ENCODE assay signal across 8 cellular contexts in the genomic region with DNA sequence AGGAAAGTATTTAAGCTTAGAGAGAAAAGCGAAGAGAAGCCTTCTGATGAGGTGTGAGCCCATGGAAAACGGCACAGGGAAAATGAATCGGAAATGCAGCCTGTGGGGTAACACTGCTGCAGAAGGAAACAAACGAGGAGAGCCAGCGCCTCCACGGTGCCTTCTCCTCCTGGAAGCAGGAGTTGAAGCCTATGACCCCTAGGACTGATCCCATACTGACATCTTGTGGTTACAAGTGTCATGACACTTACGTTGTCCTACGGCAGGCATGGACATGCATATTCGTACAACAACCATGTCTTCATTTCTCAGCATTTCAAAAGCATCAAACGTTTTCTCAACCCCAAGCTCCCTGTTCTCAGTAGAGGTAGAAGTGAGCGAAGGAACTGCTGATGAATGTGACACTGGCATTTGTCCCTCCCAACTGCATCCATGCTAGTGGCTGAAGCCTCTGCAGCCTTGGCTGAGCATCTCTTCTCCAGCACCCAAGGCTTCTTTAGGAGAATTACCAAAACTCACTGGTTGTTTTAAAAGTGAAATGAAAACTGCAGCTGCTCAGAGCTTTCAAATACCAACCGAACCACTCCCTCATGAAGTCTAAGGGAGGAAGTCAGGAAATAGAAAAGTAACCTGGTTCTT.
DNase-seq lines count a peak whose midpoint lies in the region; ATAC-seq and TF ChIP-seq lines count a peak whose summit lies in the region.

No MANE protein-coding gene starts in this region.

- DNase-seq in AG09309 (ENCODE audit: low read depth) = peak; percentile 52
- DNase-seq in GM13976 (ENCODE audit: low spot score) = peak; percentile 71
- DNase-seq in NCI-H226 = peak; percentile 80
- DNase-seq in activated CD4-positive, alpha-beta T cell treated with anti-CD3 and anti-CD28 coated beads for 4 hours = peak; percentile 9 to 41
- DNase-seq in epithelial cell of proximal tubule (ENCODE audit: low read depth) = peak; percentile 41
- DNase-seq in mucosa of gallbladder (ENCODE audit: low spot score) = peak; percentile 63
- no peak for DNase-seq in type B pancreatic cell (ENCODE audit: extremely low spot score, unreplicated experiment)

- H3K27me3 Mint-ChIP-seq in type B pancreatic cell = peaks cover 14% of the 10 kb centered on the region

- ATAC-seq in HG03135 (IDR thresholded peaks at IDR 0.05; ENCODE audit: unreplicated experiment) = peak; percentile 79

- H3K36me3 Mint-ChIP-seq in type B pancreatic cell = no peaks in the 10 kb centered on the region

- no peak overlapping the region for H3K27ac Mint-ChIP-seq in type B pancreatic cell

- peak; percentile 83 for TF ChIP-seq CTCF in AG09309 (IDR thresholded peaks at IDR 0.05; ENCODE audit: control insufficient read depth, insufficient read depth, low read depth, low read length, missing control alignments)
- TF ChIP-seq CTCF in GM13976 (IDR thresholded peaks at IDR 0.05; ENCODE audit: borderline replicate concordance, control extremely low read depth, extremely low read depth, insufficient read depth, missing control alignments) = peak; percentile 78
- TF ChIP-seq CTCF in epithelial cell of proximal tubule (conservative IDR thresholded peaks at IDR 0.05; ENCODE audit: low read depth, low read length) = peak; percentile 93
- TF ChIP-seq CTCF in type B pancreatic cell (conservative IDR thresholded peaks at IDR 0.05) = peak; percentile 91

- H3K4me1 Mint-ChIP-seq in type B pancreatic cell (ENCODE audit: unreplicated experiment) = no peaks in the 10 kb centered on the region

- H3K4me3 ChIP-seq in AG09309 (ENCODE audit: control insufficient read depth, low read depth, low read length) = no peak overlapping the region
- no peak overlapping the region for H3K4me3 ChIP-seq in epithelial cell of proximal tubule (ENCODE audit: low read depth, low read length)

- in situ Hi-C loops in GM13976 (cut with MboI; ENCODE audit: low sequenced_read_pairs, unreplicated experiment) = no loop called here

- H3K4me3 Mint-ChIP-seq in type B pancreatic cell = no peak overlapping the region

- H3K9me3 Mint-ChIP-seq in type B pancreatic cell = no peaks in the 10 kb centered on the region
